ENCODE assay signal across 8 cellular contexts in genomic region chr9:113568481-113569321, GRCh38.
DNase-seq lines count a peak whose midpoint lies in the region; ATAC-seq and TF ChIP-seq lines count a peak whose summit lies in the region.
"Had no signal": no experiment of that assay in that cellular context is flagged by ENCODE, and none has a peak within 500 bp of the region (broad histone marks: within the 10 kb centered on the region; RNA-seq: fewer than 3 reads in every experiment).

No MANE protein-coding gene starts in this region.

- H3K36me3 ChIP-seq in gastroesophageal sphincter (no peaks in the 10 kb centered on the region), esophagus squamous epithelium (no peaks in the 10 kb centered on the region)

- H3K27me3 ChIP-seq in gastroesophageal sphincter (no peaks in the 10 kb centered on the region), esophagus squamous epithelium (no peaks in the 10 kb centered on the region)

- peaks cover 33% of the 10 kb centered on the region for H3K36me3 Mint-ChIP-seq in stimulated activated effector memory CD8-positive, alpha-beta T cell treated with anti-CD3 and anti-CD28 coated beads, Interleukin-12 subunit alpha, Interleukin-12 subunit beta, amount 100 ng/mL, for 72 hours
- H3K36me3 Mint-ChIP-seq in stimulated activated naive B cell treated with anti-CD40 and anti-IgM and Interleukin-4, amounts not matched to agents 10 μg/mL and 1 μg/mL and 100 μg/mL, for 72 hours: peaks cover 0 to 3% of the 10 kb centered on the region in 2 donors

- no peaks in the 10 kb centered on the region for H3K9me3 Mint-ChIP-seq in stimulated activated effector memory CD8-positive, alpha-beta T cell treated with anti-CD3 and anti-CD28 coated beads, Interleukin-12 subunit alpha, Interleukin-12 subunit beta, amount 100 ng/mL, for 72 hours
- H3K9me3 Mint-ChIP-seq in stimulated activated naive B cell treated with anti-CD40 and anti-IgM and Interleukin-4, amounts not matched to agents 10 μg/mL and 1 μg/mL and 100 μg/mL, for 72 hours: no peaks in the 10 kb centered on the region

- peaks cover 11 to 12% of the 10 kb centered on the region in 2 donors for H3K27me3 Mint-ChIP-seq in stimulated activated naive B cell treated with anti-CD40 and anti-IgM and Interleukin-4, amounts not matched to agents 10 μg/mL and 1 μg/mL and 100 μg/mL, for 72 hours

- ATAC-seq in left ventricle myocardium superior (peak; percentile 36), gastroesophageal sphincter (no peak)
- ATAC-seq in stimulated activated effector memory CD8-positive, alpha-beta T cell treated with anti-CD3 and anti-CD28 coated beads, Interleukin-12 subunit alpha, Interleukin-12 subunit beta, amount 100 ng/mL, for 72 hours: no peak
- no peak for ATAC-seq in stimulated activated naive B cell treated with anti-CD40 and anti-IgM and Interleukin-4, amounts not matched to agents 10 μg/mL and 1 μg/mL and 100 μg/mL, for 72 hours (replicated peaks)

- H3K27ac Mint-ChIP-seq in stimulated activated effector memory CD8-positive, alpha-beta T cell treated with anti-CD3 and anti-CD28 coated beads, Interleukin-12 subunit alpha, Interleukin-12 subunit beta, amount 100 ng/mL, for 72 hours: peak overlapping the region; percentile 75
- no peak overlapping the region for H3K27ac Mint-ChIP-seq in stimulated activated naive B cell treated with anti-CD40 and anti-IgM and Interleukin-4, amounts not matched to agents 10 μg/mL and 1 μg/mL and 100 μg/mL, for 72 hours

- TF ChIP-seq CTCF in gastroesophageal sphincter (IDR thresholded peaks at IDR 0.05) (no peak), esophagus squamous epithelium (IDR thresholded peaks at IDR 0.05) (no peak)

- intact Hi-C loops in left ventricle myocardium superior (cut with micrococcal nuclease) (no loop called here), esophagus squamous epithelium (cut with DNase I) (no loop called here)

- TF ChIP-seq POLR2A in gastroesophageal sphincter (IDR thresholded peaks at IDR 0.05) (no peak), esophagus squamous epithelium (IDR thresholded peaks at IDR 0.05) (no peak)

- H3K9me3 ChIP-seq in gastroesophageal sphincter: no peaks in the 10 kb centered on the region
- no peaks in the 10 kb centered on the region for H3K9me3 ChIP-seq in esophagus squamous epithelium

- TF ChIP-seq EP300 in gastroesophageal sphincter (IDR thresholded peaks at IDR 0.05): no peak

- no peak overlapping the region for H3K4me3 Mint-ChIP-seq in stimulated activated effector memory CD8-positive, alpha-beta T cell treated with anti-CD3 and anti-CD28 coated beads, Interleukin-12 subunit alpha, Interleukin-12 subunit beta, amount 100 ng/mL, for 72 hours
- no peak overlapping the region for H3K4me3 Mint-ChIP-seq in stimulated activated naive B cell treated with anti-CD40 and anti-IgM and Interleukin-4, amounts not matched to agents 10 μg/mL and 1 μg/mL and 100 μg/mL, for 72 hours

- H3K4me3 ChIP-seq in gastroesophageal sphincter (no peak overlapping the region), esophagus squamous epithelium (no peak overlapping the region)

- DNase-seq in NCI-H1105 treated with DMSO at 0.1 percent for 48 hours (lab: John Stamatoyannopoulos, UW) (peak; percentile 74), SHP77 treated with DMSO at 0.1 percent for 48 hours (lab: John Stamatoyannopoulos, UW) (peak; percentile 88), left ventricle myocardium superior (no peak), esophagus squamous epithelium (lab: John Stamatoyannopoulos, UW) (no peak)
- DNase-seq in stimulated activated effector memory CD8-positive, alpha-beta T cell treated with anti-CD3 and anti-CD28 coated beads, Interleukin-12 subunit alpha, Interleukin-12 subunit beta, amount 100 ng/mL, for 72 hours (ENCODE audit: low spot score in 2 of 2): no peak
- no peak for DNase-seq in stimulated activated naive B cell treated with anti-CD40 and anti-IgM and Interleukin-4, amounts not matched to agents 10 μg/mL and 1 μg/mL and 100 μg/mL, for 72 hours
- DNase-seq: SIG-M5 had no signal

- H3K4me1 ChIP-seq in gastroesophageal sphincter (peaks cover 0 to 87% (median 19%) of the 10 kb centered on the region in 3 donors), esophagus squamous epithelium (peaks cover 28 to 75% (median 56%) of the 10 kb centered on the region in 3 donors)

- peaks cover 87% of the 10 kb centered on the region for H3K4me1 Mint-ChIP-seq in stimulated activated effector memory CD8-positive, alpha-beta T cell treated with anti-CD3 and anti-CD28 coated beads, Interleukin-12 subunit alpha, Interleukin-12 subunit beta, amount 100 ng/mL, for 72 hours
- peaks cover 20 to 30% of the 10 kb centered on the region in 2 donors for H3K4me1 Mint-ChIP-seq in stimulated activated naive B cell treated with anti-CD40 and anti-IgM and Interleukin-4, amounts not matched to agents 10 μg/mL and 1 μg/mL and 100 μg/mL, for 72 hours

- 100% methylated on average over 2 of the region's 12 CpGs; no CpG with 5 or more reads in 1 of the 2 donors for WGBS in gastroesophageal sphincter (ENCODE audit: low coverage in 1 of 2), 2 donors
- 55 to 91% methylated on average over 3 to 4 of the region's 12 CpGs for WGBS in esophagus squamous epithelium, 2 donors

- H3K27ac ChIP-seq in gastroesophageal sphincter (no peak overlapping the region), esophagus squamous epithelium (no peak overlapping the region)

Comparison
In these comparisons a context has a peak if more than half of its experiments do, and no peak if none do; other contexts are left out.
1. DNase-seq: peak in NCI-H1105 treated with DMSO at 0.1 percent for 48 hours (single experiment) and SHP77 treated with DMSO at 0.1 percent for 48 hours (single experiment); none in left ventricle myocardium superior (single experiment), stimulated activated effector memory CD8-positive, alpha-beta T cell treated with anti-CD3 and anti-CD28 coated beads, Interleukin-12 subunit alpha, Interleukin-12 subunit beta, amount 100 ng/mL, for 72 hours (0 of 2), stimulated activated naive B cell treated with anti-CD40 and anti-IgM and Interleukin-4, amounts not matched to agents 10 μg/mL and 1 μg/mL and 100 μg/mL, for 72 hours (single experiment) and esophagus squamous epithelium (single experiment).